ENCODE assay signal across 11 cellular contexts in genomic region chr17:74466785-74467158, GRCh38. TPM values are rescaled to one million over a fixed set of nuclear protein-coding genes. Genes with fewer than 3 reads are reported as not detected.
DNase-seq lines count a peak whose midpoint lies in the region; ATAC-seq and TF ChIP-seq lines count a peak whose summit lies in the region.
"Had no signal": no experiment of that assay in that cellular context is flagged by ENCODE, and none has a peak within 500 bp of the region (broad histone marks: within the 10 kb centered on the region; RNA-seq: fewer than 3 reads in every experiment).

No MANE protein-coding gene starts in this region.

- H3K27me3 Mint-ChIP-seq in Calu3 (ENCODE audit: unreplicated experiment): peaks cover 25% of the 10 kb centered on the region

- peak overlapping the region; percentile 91 for H3K4me3 ChIP-seq in GM06990 (replicated peaks; ENCODE audit: low read depth, low read length)
- H3K4me3 ChIP-seq in heart left ventricle: peak overlapping the region in 10 of 12 donors; percentile 8 to 66 (median 44)
- peak overlapping the region; percentile 47 for H3K4me3 ChIP-seq in rectal smooth muscle tissue (ENCODE audit: low read length)

- no TSS peak for BruUV-seq in Calu3 (replicated peaks; lab: Mats Ljungman, UMichigan)

- H3K27me3 ChIP-seq in GM06990 (replicated peaks; ENCODE audit: control insufficient read depth, insufficient read depth, low read length) (no peaks in the 10 kb centered on the region), heart left ventricle (peaks cover 0 to 31% (median 12%) of the 10 kb centered on the region in 9 donors), rectal smooth muscle tissue (ENCODE audit: control insufficient read depth, insufficient read depth, low read length) (peaks cover 6% of the 10 kb centered on the region)

- H3K27ac ChIP-seq in KOPT-K1 (ENCODE audit: low read depth, low read length, poor library complexity, severe bottlenecking) (peak overlapping the region; percentile 85), heart left ventricle (peak overlapping the region in 5 of 12 donors; percentile 11 to 91 (median 46)), rectal smooth muscle tissue (ENCODE audit: low read depth, low read length) (no peak overlapping the region)

- ATAC-seq in heart left ventricle (peak in 1 of 4 donors; percentile 13), GM21825 (IDR thresholded peaks at IDR 0.05; ENCODE audit: unreplicated experiment) (no peak), HG03095 (IDR thresholded peaks at IDR 0.05; ENCODE audit: unreplicated experiment) (no peak)

- H3K9me3 Mint-ChIP-seq in Calu3 (ENCODE audit: low read depth, unreplicated experiment): no peaks in the 10 kb centered on the region

- H3K4me1 ChIP-seq in heart left ventricle (peaks cover 0 to 54% (median 4%) of the 10 kb centered on the region in 12 donors), rectal smooth muscle tissue (ENCODE audit: control insufficient read depth, insufficient read depth, low read length) (no peaks in the 10 kb centered on the region)

- 16 to 24% (median 18%) methylated on average over 15 of the region's 15 CpGs for WGBS in heart left ventricle, 4 donors

- TF ChIP-seq CTCF in GM06990 (IDR thresholded peaks at IDR 0.05; ENCODE audit: insufficient read depth, low read length, poor library complexity, severe bottlenecking) (no peak), heart left ventricle (IDR thresholded peaks at IDR 0.05) (no peak), Calu3 (IDR thresholded peaks at IDR 0.05; ENCODE audit: unreplicated experiment) (no peak)

- no peaks in the 10 kb centered on the region for H3K36me3 Mint-ChIP-seq in Calu3 (ENCODE audit: insufficient read depth, unreplicated experiment)

- H3K4me3 Mint-ChIP-seq in Calu3 (ENCODE audit: low read depth, unreplicated experiment): no peak overlapping the region

- H3K9ac ChIP-seq in rectal smooth muscle tissue (ENCODE audit: low read length): no peak overlapping the region

- H3K36me3 ChIP-seq in GM06990 (ENCODE audit: control insufficient read depth, insufficient read depth, low read length): peaks cover 3% of the 10 kb centered on the region; the same call in 1 of the 2 replicates
- H3K36me3 ChIP-seq in KOPT-K1 (ENCODE audit: insufficient read depth, low read length): no peaks in the 10 kb centered on the region
- peaks cover 0 to 10% (median 0%) of the 10 kb centered on the region in 9 donors for H3K36me3 ChIP-seq in heart left ventricle
- no peaks in the 10 kb centered on the region for H3K36me3 ChIP-seq in rectal smooth muscle tissue (ENCODE audit: control insufficient read depth, insufficient read depth, low read length)

- H3K9me3 ChIP-seq in KOPT-K1 (ENCODE audit: insufficient read depth, low read length, poor library complexity, severe bottlenecking) (no peaks in the 10 kb centered on the region), heart left ventricle (no peaks in the 10 kb centered on the region)

- H3K4me1 Mint-ChIP-seq in Calu3 (ENCODE audit: low read depth, unreplicated experiment): no peaks in the 10 kb centered on the region

- no peak overlapping the region for H3K27ac Mint-ChIP-seq in Calu3 (ENCODE audit: unreplicated experiment)

- DNase-seq in GM06990 (ENCODE audit: extremely low read depth, insufficient read length) (peak; percentile 63), heart left ventricle (no peak), Calu3 (no peak), NCI-H2081 treated with DMSO at 0.1 percent for 48 hours (lab: John Stamatoyannopoulos, UW) (no peak)
- DNase-seq: NCI-H1417 treated with DMSO at 0.1 percent for 48 hours had no signal

- intact Hi-C loops in heart left ventricle (cut with DNase I) (no loop called here), Calu3 (cut with micrococcal nuclease; ENCODE audit: unreplicated experiment) (no loop called here)

- TF ChIP-seq POLR2A in heart left ventricle (IDR thresholded peaks at IDR 0.05): no peak

- CTCF ChIA-PET in Calu3 (lab: Charles Lee): no interaction called here

RNA-seq across cellular contexts. Expression of gene CD300A, which starts 0.3 kb away (rescaled TPM):
- total RNA-seq in heart left ventricle (10 to 100 TPM in 1 of 9 donors, 1 to 10 TPM in 6, under 1 TPM in 2; 0.64 to 23.2 (median 1.8) TPM), Calu3 (2022) (0.45 TPM in 1 of 2 replicates, not detected in the other)
- 1 to 10 TPM in 1 of 2 donors, under 1 TPM in 1; 0.72 to 1.5 TPM for polyA plus RNA-seq in heart left ventricle
- total RNA-seq: endothelial cell of umbilical vein, H4 had no signal
- polyA plus RNA-seq: endothelial cell of umbilical vein had no signal

RNA-seq across cellular contexts. Expression of gene GPRC5C, which starts 34.9 kb away (rescaled TPM):
- total RNA-seq in heart left ventricle (10 to 100 TPM; 22.2 to 59.9 (median 39.2) TPM), Calu3 (2022) (37.3 and 48.7 TPM in 2 replicates)
- polyA plus RNA-seq in heart left ventricle: 10 to 100 TPM; 28.5 to 35.3 TPM
- total RNA-seq: endothelial cell of umbilical vein had no signal
- polyA plus RNA-seq: endothelial cell of umbilical vein had no signal
